In genomic region chr12:65903680-65904403, GRCh38 we compare ENCODE assay signal across 27 cellular contexts.
DNase-seq lines count a peak whose midpoint lies in the region; ATAC-seq and TF ChIP-seq lines count a peak whose summit lies in the region.
"Had no signal": no experiment of that assay in that cellular context is flagged by ENCODE, and none has a peak within 500 bp of the region (broad histone marks: within the 10 kb centered on the region; RNA-seq: fewer than 3 reads in every experiment).

No MANE protein-coding gene starts in this region.

- intact Hi-C loops in MCF 10A (cut with micrococcal nuclease): no loop called here
- intact Hi-C loops in breast epithelium (cut with DNase I; ENCODE audit: low total_unique reads): no loop called here

- H3K36me3 ChIP-seq in breast epithelium: no peaks in the 10 kb centered on the region
- H3K36me3 ChIP-seq in brain microvascular endothelial cell (replicated peaks): peaks cover 9% of the 10 kb centered on the region
- no peaks in the 10 kb centered on the region for H3K36me3 ChIP-seq in tibial nerve
- H3K36me3 ChIP-seq: heart left ventricle, sigmoid colon, SJSA1, upper lobe of left lung had no signal

- H3K27ac ChIP-seq in breast epithelium (no peak overlapping the region), brain microvascular endothelial cell (peak overlapping the region; percentile 8), tibial nerve (peak overlapping the region in 3 of 4 donors; percentile 3 to 71 (median 41)), foreskin keratinocyte (no peak overlapping the region)
- H3K27ac ChIP-seq: 22Rv1, dorsolateral prefrontal cortex, heart left ventricle, KMS-11, sigmoid colon, SJSA1, upper lobe of left lung had no signal

- ATAC-seq in activated T-helper 17 cell treated with anti-CD3 and anti-CD28 coated beads, Interleukin-2, amount 50 U/mL, for 72 hours (replicated peaks): no peak
- no peak for ATAC-seq in foreskin keratinocyte
- ATAC-seq: activated T-cell treated with anti-CD3 and anti-CD28 coated beads, Interleukin-2, amount 50 U/mL, for 4 hours; heart left ventricle; left colon; naive thymus-derived CD8-positive, alpha-beta T cell had no signal

- 57 to 63% methylated on average over 10 of the region's 10 CpGs for WGBS in tibial nerve, 2 donors

- H3K27me3 ChIP-seq in breast epithelium: no peaks in the 10 kb centered on the region
- H3K27me3 ChIP-seq in brain microvascular endothelial cell (replicated peaks): no peaks in the 10 kb centered on the region
- no peaks in the 10 kb centered on the region for H3K27me3 ChIP-seq in tibial nerve
- H3K27me3 ChIP-seq in foreskin keratinocyte: no peaks in the 10 kb centered on the region
- H3K27me3 ChIP-seq: heart left ventricle, sigmoid colon, SJSA1, upper lobe of left lung had no signal

- H3K27ac Mint-ChIP-seq in MCF 10A (ENCODE audit: low read depth, unreplicated experiment) (peak overlapping the region; percentile 77), mesothelial cell of epicardium (peak overlapping the region; percentile 64)
- H3K27ac Mint-ChIP-seq in activated T-helper 17 cell treated with anti-CD3 and anti-CD28 coated beads, Interleukin-2, amount 50 U/mL, for 72 hours: no peak overlapping the region
- H3K27ac Mint-ChIP-seq: activated naive CD4-positive, alpha-beta T cell treated with anti-CD3 and anti-CD28 coated beads, Interleukin-2, amount 10 ng/mL, durations not matched to agents 7 days and 5 days; CD4-positive, alpha-beta memory T cell; naive thymus-derived CD8-positive, alpha-beta T cell; T-helper 1 cell treated with Interleukin-12 subunit alpha and Interleukin-12 subunit beta and Interleukin-4 antibody, amounts not matched to agents 30 μg/mL and 1 μg/mL, for 36 hours had no signal

- BruUV-seq in MCF 10A (replicated peaks; lab: Mats Ljungman, UMichigan): no TSS peak

- DNase-seq in MCF 10A (ENCODE audit: unreplicated experiment) (no peak), breast epithelium (ENCODE audit: low spot score in 2 of 2) (no peak), brain microvascular endothelial cell (no peak), mesothelial cell of epicardium (ENCODE audit: low spot score in 2 of 2, unreplicated experiment in 2 of 2) (no peak), tibial nerve (ENCODE audit: low spot score in 2 of 2) (no peak), foreskin keratinocyte (no peak)
- DNase-seq in activated effector memory CD4-positive, alpha-beta T cell treated with Interleukin-2 at 50 U/mL for 16 hours: no peak
- DNase-seq: activated CD4-positive, alpha-beta T cell treated with anti-CD3 and anti-CD28 coated beads for 4 hours; activated naive CD4-positive, alpha-beta T cell treated with anti-CD3 and anti-CD28 coated beads, Interleukin-2, amount 10 ng/mL, durations not matched to agents 7 days and 5 days; activated T-cell treated with anti-CD3 and anti-CD28 coated beads, Interleukin-2, amount 50 U/mL, for 4 hours; AML-193; CD4-positive, alpha-beta memory T cell; central memory CD4-positive, alpha-beta T cell; dorsolateral prefrontal cortex; heart left ventricle; left colon; naive thymus-derived CD8-positive, alpha-beta T cell; NCI-H146; NCI-H510A; sigmoid colon; stimulated activated CD8-positive, alpha-beta memory T cell treated with anti-CD3 and anti-CD28 coated beads, Interleukin-4, amount 100 ng/mL, for 48 hours; upper lobe of left lung had no signal

- no peak for TF ChIP-seq EP300 in tibial nerve (IDR thresholded peaks at IDR 0.05)

- H3K36me3 Mint-ChIP-seq in MCF 10A (ENCODE audit: insufficient read depth, unreplicated experiment) (peaks cover 30% of the 10 kb centered on the region), mesothelial cell of epicardium (peaks cover 4% of the 10 kb centered on the region)
- no peaks in the 10 kb centered on the region for H3K36me3 Mint-ChIP-seq in activated T-helper 17 cell treated with anti-CD3 and anti-CD28 coated beads, Interleukin-2, amount 50 U/mL, for 72 hours (ENCODE audit: low read depth)
- H3K36me3 Mint-ChIP-seq: activated naive CD4-positive, alpha-beta T cell treated with anti-CD3 and anti-CD28 coated beads, Interleukin-2, amount 10 ng/mL, durations not matched to agents 7 days and 5 days; CD4-positive, alpha-beta memory T cell; naive thymus-derived CD8-positive, alpha-beta T cell had no signal

- H3K9me3 Mint-ChIP-seq in MCF 10A (ENCODE audit: unreplicated experiment) (no peaks in the 10 kb centered on the region), mesothelial cell of epicardium (no peaks in the 10 kb centered on the region)
- no peaks in the 10 kb centered on the region for H3K9me3 Mint-ChIP-seq in activated T-helper 17 cell treated with anti-CD3 and anti-CD28 coated beads, Interleukin-2, amount 50 U/mL, for 72 hours
- H3K9me3 Mint-ChIP-seq: activated naive CD4-positive, alpha-beta T cell treated with anti-CD3 and anti-CD28 coated beads, Interleukin-2, amount 10 ng/mL, durations not matched to agents 7 days and 5 days; activated T-cell treated with anti-CD3 and anti-CD28 coated beads, Interleukin-2, amount 50 U/mL, for 4 hours; CD4-positive, alpha-beta memory T cell; naive thymus-derived CD8-positive, alpha-beta T cell; T-helper 1 cell treated with Interleukin-12 subunit alpha and Interleukin-12 subunit beta and Interleukin-4 antibody, amounts not matched to agents 30 μg/mL and 1 μg/mL, for 36 hours had no signal

- H3K4me3 Mint-ChIP-seq in MCF 10A (ENCODE audit: unreplicated experiment) (no peak overlapping the region), mesothelial cell of epicardium (no peak overlapping the region)
- H3K4me3 Mint-ChIP-seq in activated T-helper 17 cell treated with anti-CD3 and anti-CD28 coated beads, Interleukin-2, amount 50 U/mL, for 72 hours: no peak overlapping the region
- H3K4me3 Mint-ChIP-seq: activated naive CD4-positive, alpha-beta T cell treated with anti-CD3 and anti-CD28 coated beads, Interleukin-2, amount 10 ng/mL, durations not matched to agents 7 days and 5 days; activated T-cell treated with anti-CD3 and anti-CD28 coated beads, Interleukin-2, amount 50 U/mL, for 4 hours; CD4-positive, alpha-beta memory T cell; naive thymus-derived CD8-positive, alpha-beta T cell; T-helper 1 cell treated with Interleukin-12 subunit alpha and Interleukin-12 subunit beta and Interleukin-4 antibody, amounts not matched to agents 30 μg/mL and 1 μg/mL, for 36 hours had no signal

- TF ChIP-seq CTCF in MCF 10A (IDR thresholded peaks at IDR 0.05; ENCODE audit: unreplicated experiment) (no peak), breast epithelium (IDR thresholded peaks at IDR 0.05) (no peak), brain microvascular endothelial cell (IDR thresholded peaks at IDR 0.05; ENCODE audit: low read depth, low read length, missing control alignments) (no peak), mesothelial cell of epicardium (IDR thresholded peaks at IDR 0.05; ENCODE audit: unreplicated experiment) (no peak), tibial nerve (IDR thresholded peaks at IDR 0.05) (no peak), foreskin keratinocyte (conservative IDR thresholded peaks at IDR 0.05) (no peak)

- CTCF ChIA-PET in MCF 10A (lab: Yijun Ruan, JAX): no interaction called here

- no peaks in the 10 kb centered on the region for H3K4me1 ChIP-seq in breast epithelium
- H3K4me1 ChIP-seq in tibial nerve: no peaks in the 10 kb centered on the region
- peaks cover 17% of the 10 kb centered on the region for H3K4me1 ChIP-seq in foreskin keratinocyte
- H3K4me1 ChIP-seq: heart left ventricle, sigmoid colon, upper lobe of left lung had no signal

- H3K4me3 ChIP-seq in breast epithelium (no peak overlapping the region), brain microvascular endothelial cell (ENCODE audit: low read depth, low read length) (no peak overlapping the region), tibial nerve (peak overlapping the region in 1 of 4 donors; percentile 3)
- H3K4me3 ChIP-seq: dorsolateral prefrontal cortex, heart left ventricle, sigmoid colon, SJSA1, upper lobe of left lung had no signal

- in situ Hi-C loops in brain microvascular endothelial cell (cut with HindIII; ENCODE audit: low pct_ligation_motif_present, low sequenced_read_pairs): no loop called here

- POLR2A ChIA-PET in MCF 10A (lab: Yijun Ruan, JAX): interaction anchor here (1.0 kb wide), 3 partner anchors 18 to 79 kb away, joined by 3 to 5 read pairs (median 3); no protein-coding TSS in a partner anchor

- peaks cover 37% of the 10 kb centered on the region for H3K4me1 Mint-ChIP-seq in MCF 10A (ENCODE audit: insufficient read depth, unreplicated experiment)
- H3K4me1 Mint-ChIP-seq in mesothelial cell of epicardium: peaks cover 70% of the 10 kb centered on the region
- no peaks in the 10 kb centered on the region for H3K4me1 Mint-ChIP-seq in activated T-helper 17 cell treated with anti-CD3 and anti-CD28 coated beads, Interleukin-2, amount 50 U/mL, for 72 hours
- H3K4me1 Mint-ChIP-seq: activated naive CD4-positive, alpha-beta T cell treated with anti-CD3 and anti-CD28 coated beads, Interleukin-2, amount 10 ng/mL, durations not matched to agents 7 days and 5 days; CD4-positive, alpha-beta memory T cell; naive thymus-derived CD8-positive, alpha-beta T cell had no signal

- H3K9me3 ChIP-seq in breast epithelium (no peaks in the 10 kb centered on the region), tibial nerve (no peaks in the 10 kb centered on the region)
- H3K9me3 ChIP-seq: heart left ventricle, sigmoid colon, SJSA1, upper lobe of left lung had no signal

- H3K27me3 Mint-ChIP-seq in MCF 10A (ENCODE audit: insufficient read depth, unreplicated experiment): no peaks in the 10 kb centered on the region
- no peaks in the 10 kb centered on the region for H3K27me3 Mint-ChIP-seq in mesothelial cell of epicardium (ENCODE audit: low read depth)
- H3K27me3 Mint-ChIP-seq in activated T-helper 17 cell treated with anti-CD3 and anti-CD28 coated beads, Interleukin-2, amount 50 U/mL, for 72 hours: peaks cover 34% of the 10 kb centered on the region
- H3K27me3 Mint-ChIP-seq: activated naive CD4-positive, alpha-beta T cell treated with anti-CD3 and anti-CD28 coated beads, Interleukin-2, amount 10 ng/mL, durations not matched to agents 7 days and 5 days had no signal

- no peak for TF ChIP-seq POLR2A in breast epithelium (IDR thresholded peaks at IDR 0.05)
- no peak for TF ChIP-seq POLR2A in tibial nerve (IDR thresholded peaks at IDR 0.05)

Comparison
In these comparisons a context has a peak if more than half of its experiments do, and no peak if none do; other contexts are left out.
1. H3K27ac ChIP-seq: peak in brain microvascular endothelial cell (single experiment) and tibial nerve (3 of 4); none in breast epithelium (0 of 2) and foreskin keratinocyte (single experiment).